8 cellular contexts compared by ENCODE assay signal in the genomic region with DNA sequence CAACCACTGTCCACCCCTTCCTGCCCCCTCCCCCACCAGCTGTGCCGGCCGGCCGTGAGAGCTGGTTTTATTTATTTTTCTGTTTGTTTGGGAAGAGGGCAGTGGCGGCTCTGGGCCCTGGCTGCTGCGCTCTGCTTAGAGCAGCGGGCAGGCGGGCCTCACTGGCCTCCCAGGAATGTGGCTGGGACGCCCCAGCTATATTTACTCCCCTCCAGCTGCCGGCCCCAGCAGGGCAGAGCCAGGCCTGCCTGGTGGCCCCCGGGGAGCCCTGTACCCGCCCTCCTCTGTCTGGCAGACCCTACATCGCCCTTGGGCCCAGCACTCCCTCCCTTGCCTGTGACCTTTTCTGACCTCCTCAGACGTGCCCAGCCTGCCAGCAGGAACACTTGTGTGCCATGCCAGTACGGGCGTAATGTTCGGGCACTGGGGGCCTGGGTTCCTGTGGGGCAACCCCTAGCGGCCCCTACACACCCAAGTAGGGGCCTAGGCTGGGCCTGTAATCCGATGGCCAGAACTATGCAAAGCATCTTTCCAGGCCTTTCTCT. TPM values are rescaled to one million over a fixed set of nuclear protein-coding genes. Genes with fewer than 3 reads are reported as not detected.
DNase-seq lines count a peak whose midpoint lies in the region; ATAC-seq and TF ChIP-seq lines count a peak whose summit lies in the region.

No MANE protein-coding gene starts in this region.

- no peak overlapping the region for H3K4ac ChIP-seq in mesendoderm (ENCODE audit: low read depth, low read length)

- H4K8ac ChIP-seq in mesendoderm (ENCODE audit: low read depth, low read length) = no peak overlapping the region

- TF ChIP-seq CTCF in dorsolateral prefrontal cortex (IDR thresholded peaks at IDR 0.05 in 54 of 56, conservative IDR thresholded peaks at IDR 0.05 in 2 of 56; ENCODE audit: low read depth in 1 of 56, partially characterized antibody in 56 of 56) (no peak), thoracic aorta (IDR thresholded peaks at IDR 0.05) (no peak), GM13977 (IDR thresholded peaks at IDR 0.05; ENCODE audit: extremely low read depth, insufficient read depth, missing control alignments) (no peak)

- DNase-seq in dorsolateral prefrontal cortex (peak in 1 of 10 donors; percentile 65), mesendoderm (no peak), thoracic aorta (ENCODE audit: low spot score) (no peak), GM13977 (ENCODE audit: low spot score) (no peak), GF-D8 (lab: John Stamatoyannopoulos, UW) (no peak)
- DNase-seq in activated T-cell treated with anti-CD3 and anti-CD28 coated beads, Interleukin-2, amount 50 U/mL, for 4 hours = no peak
- DNase-seq in effector memory CD8-positive, alpha-beta T cell = no peak

- peak overlapping the region in 2 of 3 donors; percentile 40 to 93 for H3K27ac Mint-ChIP-seq in IgD-negative memory B cell
- no peak overlapping the region for H3K27ac Mint-ChIP-seq in effector memory CD8-positive, alpha-beta T cell

- H3K9ac ChIP-seq in mesendoderm (ENCODE audit: low read length) = no peak overlapping the region

- H2BK15ac ChIP-seq in mesendoderm (replicated peaks; ENCODE audit: low read depth) = no peak overlapping the region

- H3K9me3 ChIP-seq in thoracic aorta = no peaks in the 10 kb centered on the region

- H3K79me1 ChIP-seq in mesendoderm (ENCODE audit: low read length) = peaks cover 10% of the 10 kb centered on the region

- peaks cover 43 to 75% (median 68%) of the 10 kb centered on the region in 3 donors for H3K4me1 Mint-ChIP-seq in IgD-negative memory B cell
- peaks cover 35% of the 10 kb centered on the region for H3K4me1 Mint-ChIP-seq in activated T-cell treated with anti-CD3 and anti-CD28 coated beads, Interleukin-2, amount 50 U/mL, for 4 hours (ENCODE audit: low read depth)
- H3K4me1 Mint-ChIP-seq in effector memory CD8-positive, alpha-beta T cell (ENCODE audit: low read depth in 2 of 2) = peaks cover 37 to 55% of the 10 kb centered on the region in 2 donors

- peak overlapping the region in 55 of 59 donors; percentile 0 to 98 (median 33) for H3K4me3 ChIP-seq in dorsolateral prefrontal cortex
- no peak overlapping the region for H3K4me3 ChIP-seq in mesendoderm (ENCODE audit: low read length)
- H3K4me3 ChIP-seq in thoracic aorta = peak overlapping the region; percentile 46

- no peaks in the 10 kb centered on the region for H3K27me3 Mint-ChIP-seq in IgD-negative memory B cell
- H3K27me3 Mint-ChIP-seq in activated T-cell treated with anti-CD3 and anti-CD28 coated beads, Interleukin-2, amount 50 U/mL, for 4 hours (ENCODE audit: low read depth) = peaks cover 33% of the 10 kb centered on the region
- H3K27me3 Mint-ChIP-seq in effector memory CD8-positive, alpha-beta T cell = peaks cover 0 to 17% of the 10 kb centered on the region in 2 donors

- H3K36me3 ChIP-seq in mesendoderm (ENCODE audit: control insufficient read depth, insufficient read depth, low read length) (no peaks in the 10 kb centered on the region), thoracic aorta (no peaks in the 10 kb centered on the region)

- no peak overlapping the region for H3K23ac ChIP-seq in mesendoderm (ENCODE audit: low read length)

- no peak overlapping the region for H3K4me2 ChIP-seq in mesendoderm (ENCODE audit: low read length)

- H3K18ac ChIP-seq in mesendoderm (ENCODE audit: low read length) = no peak overlapping the region

- peak overlapping the region in 3 of 4 donors; percentile 36 to 87 (median 79) for H3K4me3 Mint-ChIP-seq in IgD-negative memory B cell
- H3K4me3 Mint-ChIP-seq in activated T-cell treated with anti-CD3 and anti-CD28 coated beads, Interleukin-2, amount 50 U/mL, for 4 hours = no peak overlapping the region
- H3K4me3 Mint-ChIP-seq in effector memory CD8-positive, alpha-beta T cell = peak overlapping the region in 1 of 2 donors; percentile 45

- no peak overlapping the region for H2BK5ac ChIP-seq in mesendoderm (ENCODE audit: low read length)

- peaks cover 4% of the 10 kb centered on the region for H3K36me3 Mint-ChIP-seq in IgD-negative memory B cell
- no peaks in the 10 kb centered on the region for H3K36me3 Mint-ChIP-seq in activated T-cell treated with anti-CD3 and anti-CD28 coated beads, Interleukin-2, amount 50 U/mL, for 4 hours (ENCODE audit: insufficient read depth)
- H3K36me3 Mint-ChIP-seq in effector memory CD8-positive, alpha-beta T cell (ENCODE audit: insufficient read depth) = peaks cover 2% of the 10 kb centered on the region

- intact Hi-C loops in dorsolateral prefrontal cortex (cut with DNase I) = no loop called here

- no peaks in the 10 kb centered on the region for H3K9me3 Mint-ChIP-seq in IgD-negative memory B cell
- no peaks in the 10 kb centered on the region for H3K9me3 Mint-ChIP-seq in activated T-cell treated with anti-CD3 and anti-CD28 coated beads, Interleukin-2, amount 50 U/mL, for 4 hours
- no peaks in the 10 kb centered on the region for H3K9me3 Mint-ChIP-seq in effector memory CD8-positive, alpha-beta T cell

- H3K27me3 ChIP-seq in dorsolateral prefrontal cortex = no peaks in the 10 kb centered on the region
- H3K27me3 ChIP-seq in mesendoderm (ENCODE audit: insufficient read depth, low read length, poor library complexity) = no peaks in the 10 kb centered on the region
- H3K27me3 ChIP-seq in thoracic aorta (replicated peaks; ENCODE audit: insufficient read depth) = no peaks in the 10 kb centered on the region

- H2AK5ac ChIP-seq in mesendoderm (ENCODE audit: low read length) = no peak overlapping the region

- H3K27ac ChIP-seq in dorsolateral prefrontal cortex (peak overlapping the region; percentile 90 to 100 (median 99)), mesendoderm (ENCODE audit: low read depth, low read length) (no peak overlapping the region), thoracic aorta (peak overlapping the region; percentile 95 to 99)

- H3K4me1 ChIP-seq in mesendoderm (ENCODE audit: control insufficient read depth, low read depth, low read length) (peaks cover 58% of the 10 kb centered on the region), thoracic aorta (ENCODE audit: control insufficient read depth in 1 of 2, low read depth in 2 of 2) (peaks cover 83 to 97% of the 10 kb centered on the region in 2 donors)

- peaks cover 97% of the 10 kb centered on the region for H3K79me2 ChIP-seq in mesendoderm (ENCODE audit: control insufficient read depth, insufficient read depth, low read length)

- no CpG with 5 or more reads among the region's 18 CpGs for WGBS in mesendoderm (ENCODE audit: extremely low coverage, insufficient coverage, low lambda C conversion rate)

- H4K5ac ChIP-seq in mesendoderm (ENCODE audit: low read length) = no peak overlapping the region

- ATAC-seq in thoracic aorta (ENCODE audit: insufficient number of reproducible peaks, low FRiP score, low read depth) = no peak
- no peak for ATAC-seq in activated T-cell treated with anti-CD3 and anti-CD28 coated beads, Interleukin-2, amount 50 U/mL, for 4 hours
- no peak for ATAC-seq in effector memory CD8-positive, alpha-beta T cell (replicated peaks)

- in situ Hi-C loops in GM13977 (cut with MboI; ENCODE audit: low pct_unique_long_range_greater_than_20kb, low sequenced_read_pairs, unreplicated experiment) = no loop called here

- H3K56ac ChIP-seq in mesendoderm (ENCODE audit: low read length) = peak overlapping the region; percentile 49

- no peak overlapping the region for H2BK120ac ChIP-seq in mesendoderm (ENCODE audit: low read depth, low read length)

RNA-seq across cellular contexts. Expression of gene CXXC5, which starts 7.7 kb away (rescaled TPM):
- 447 TPM for polyA plus RNA-seq in IgD-negative memory B cell
- total RNA-seq in dorsolateral prefrontal cortex (100 to 1,000 TPM in 83 of 120 experiments, 10 to 100 TPM in 37; 79.1 to 229 (median 108) TPM), thoracic aorta (10 to 100 TPM; 58.5 to 62.5 TPM)
- polyA plus RNA-seq in mesendoderm (2013, experiment 1 of 2) = 90.1 TPM
- polyA plus RNA-seq in mesendoderm (2013, experiment 2 of 2) = 88.3 TPM
- total RNA-seq in activated T-cell treated with anti-CD3 and anti-CD28 coated beads, Interleukin-2, amount 50 U/mL, for 4 hours = 1 to 10 TPM; 1.2 to 3.3 (median 1.4) TPM

Comparison
In these comparisons a context has a peak if more than half of its experiments do, and no peak if none do; other contexts are left out.
1. H3K27ac Mint-ChIP-seq: peak in IgD-negative memory B cell (2 of 3); none in effector memory CD8-positive, alpha-beta T cell (0 of 2).
2. RNA of gene CXXC5, which starts 7.7 kb away (total RNA-seq): 79.1 to 229 TPM in dorsolateral prefrontal cortex and 58.5 to 62.5 TPM in thoracic aorta; 1.2 to 3.3 TPM in activated T-cell treated with anti-CD3 and anti-CD28 coated beads, Interleukin-2, amount 50 U/mL, for 4 hours; every median in the first group is over 10 times any median in the second.